In the genomic region with DNA sequence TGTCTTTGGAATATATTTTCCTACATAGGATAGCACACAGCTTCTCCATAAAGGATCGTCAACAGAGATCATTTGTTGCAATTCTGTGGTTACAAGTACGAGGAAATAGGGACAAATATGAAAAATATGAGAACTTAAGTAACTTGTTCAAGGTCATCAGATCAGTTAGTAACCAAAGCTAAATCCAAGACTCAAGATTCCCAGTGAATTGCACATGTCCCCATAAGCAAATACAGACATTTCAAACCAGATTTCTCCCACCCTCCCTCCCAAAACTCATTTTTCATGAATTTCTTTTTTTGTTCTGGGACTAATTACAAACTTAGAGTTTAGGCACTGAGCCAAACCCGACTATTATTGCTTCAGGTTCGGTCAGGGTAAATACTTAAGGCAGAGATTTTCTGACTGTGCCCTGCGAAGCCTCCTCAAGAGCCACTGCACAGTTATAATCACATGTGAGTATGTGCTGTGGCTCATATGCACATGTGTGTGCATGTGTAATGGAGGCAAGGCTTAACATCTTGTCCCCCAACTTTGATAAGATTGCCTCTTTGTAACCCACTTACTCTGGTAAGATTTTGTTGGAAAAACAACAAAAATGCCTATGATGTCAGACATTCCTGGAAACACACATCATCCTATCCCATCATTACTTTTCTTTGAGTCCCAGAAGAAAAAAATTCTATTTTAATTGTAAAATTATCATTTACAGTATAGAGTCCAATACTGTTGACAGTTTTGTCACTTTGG, we compare ENCODE assay signal across 32 cellular contexts.
DNase-seq lines count a peak whose midpoint lies in the region; ATAC-seq and TF ChIP-seq lines count a peak whose summit lies in the region.
"Had no signal": no experiment of that assay in that cellular context is flagged by ENCODE, and none has a peak within 500 bp of the region (broad histone marks: within the 10 kb centered on the region; RNA-seq: fewer than 3 reads in every experiment).

No MANE protein-coding gene starts in this region.

- DNase-seq in BJ (ENCODE audit: low read depth): peak; percentile 42
- peak; percentile 31 for DNase-seq in RPMI7951 (ENCODE audit: low read depth)
- DNase-seq in fibroblast of gingiva (ENCODE audit: low read depth): peak; percentile 83
- DNase-seq in mesenchymal stem cell: no peak
- DNase-seq in CD14-positive monocyte (ENCODE audit: low spot score): no peak
- no peak for DNase-seq in mucosa of descending colon
- DNase-seq in activated naive CD4-positive, alpha-beta T cell treated with anti-CD3 and anti-CD28 coated beads for 36 hours: no peak
- DNase-seq in activated T-cell treated with anti-CD3 and anti-CD28 coated beads, Interleukin-2, amount 50 U/mL, for 48 hours: no peak
- DNase-seq: activated CD4-positive, CD25-positive, alpha-beta regulatory T cell treated with anti-CD3 and anti-CD28 coated beads, Interleukin-2, amount 50 U/mL, for 72 hours; activated CD8-positive, alpha-beta T cell treated with anti-CD3 and anti-CD28 coated beads for 36 hours; activated effector memory CD4-positive, alpha-beta T cell treated with anti-CD3 and anti-CD28 coated beads, Interleukin-2, amount 50 U/mL, for 16 hours; activated T-cell treated with anti-CD3 and anti-CD28 coated beads for 4 hours; AML-193; dermis blood vessel endothelial cell; DMS53; foreskin keratinocyte; Karpas-422; left ventricle myocardium superior; MV-4-11; NCI-H1694; NCI-H2171 treated with DMSO at 0.1 percent for 48 hours; NCI-H524 treated with DMSO at 0.1 percent for 48 hours; NK-92 treated with Interleukin-12 subunit alpha and Interleukin-12 subunit beta, amount 100 ng/mL, for 24 hours; ovary; PC-9; SIG-M5; stimulated activated CD4-positive, alpha-beta T cell treated with anti-CD3 and anti-CD28 coated beads, Interleukin-4, amount 100 ng/mL, for 4 hours; stimulated activated naive CD4-positive, alpha-beta T cell treated with Interleukin-2 at 50 U/mL for 16 hours; T-helper 1 cell; tibial artery had no signal

- H3K14ac ChIP-seq in mesenchymal stem cell (ENCODE audit: low read length in 2 of 2): no peak overlapping the region

- H2AK5ac ChIP-seq in mesenchymal stem cell (ENCODE audit: low read length, severe bottlenecking): no peak overlapping the region

- no peak overlapping the region for H3K9ac ChIP-seq in mesenchymal stem cell (ENCODE audit: low read length)

- no peaks in the 10 kb centered on the region for H3K36me3 ChIP-seq in BJ (ENCODE audit: control insufficient read depth, insufficient read depth, low read length)
- H3K36me3 ChIP-seq in mesenchymal stem cell (ENCODE audit: control insufficient read depth in 1 of 2, insufficient read depth in 2 of 2, low read depth in 1 of 2, low read length in 2 of 2): no peaks in the 10 kb centered on the region
- no peaks in the 10 kb centered on the region for H3K36me3 ChIP-seq in mucosa of descending colon (ENCODE audit: low read depth)
- H3K36me3 ChIP-seq: ovary, right atrium auricular region, tibial artery had no signal

- H3K4me1 ChIP-seq in mesenchymal stem cell (ENCODE audit: control insufficient read depth, insufficient read depth, low read depth, low read length) (peaks cover 2% of the 10 kb centered on the region), mucosa of descending colon (ENCODE audit: low read depth) (no peaks in the 10 kb centered on the region)
- H3K4me1 ChIP-seq: foreskin keratinocyte, right atrium auricular region, tibial artery had no signal

- no peak overlapping the region for H3K4ac ChIP-seq in mesenchymal stem cell (ENCODE audit: low read depth in 1 of 2, low read length in 2 of 2)

- H3K23ac ChIP-seq in mesenchymal stem cell (ENCODE audit: low read length in 2 of 2): no peak overlapping the region

- intact Hi-C loops in CD14-positive monocyte (cut with micrococcal nuclease): no loop called here
- intact Hi-C loops in mucosa of descending colon (cut with DNase I, micrococcal nuclease): no loop called here
- intact Hi-C loops in activated naive CD4-positive, alpha-beta T cell treated with anti-CD3 and anti-CD28 coated beads for 36 hours (cut with micrococcal nuclease): no loop called here

- H4K91ac ChIP-seq in mesenchymal stem cell (ENCODE audit: low read length): no peak overlapping the region

- ATAC-seq in mucosa of descending colon: no peak
- ATAC-seq: activated CD8-positive, alpha-beta T cell treated with anti-CD3 and anti-CD28 coated beads for 36 hours; foreskin keratinocyte; left ventricle myocardium superior had no signal

- CTCF ChIA-PET in BJ (lab: Yijun Ruan, JAX): no interaction called here
- CTCF ChIA-PET in activated naive CD4-positive, alpha-beta T cell treated with anti-CD3 and anti-CD28 coated beads for 36 hours (lab: Charles Lee): no interaction called here

- H3K27me3 ChIP-seq in BJ (ENCODE audit: control insufficient read depth, insufficient read depth, low read length): no peaks in the 10 kb centered on the region; the same call in 1 of the 2 replicates
- no peaks in the 10 kb centered on the region for H3K27me3 ChIP-seq in mesenchymal stem cell (ENCODE audit: control insufficient read depth in 1 of 2, insufficient read depth in 1 of 2, low read length in 2 of 2)
- H3K27me3 ChIP-seq: foreskin keratinocyte, ovary, right atrium auricular region, tibial artery had no signal

- H3K4me3 ChIP-seq in BJ (ENCODE audit: low read depth, low read length): no peak overlapping the region
- no peak overlapping the region for H3K4me3 ChIP-seq in mesenchymal stem cell (ENCODE audit: insufficient read depth in 1 of 2, low read depth in 1 of 2, low read length in 2 of 2)
- no peak overlapping the region for H3K4me3 ChIP-seq in mucosa of descending colon
- H3K4me3 ChIP-seq: ovary, PC-9, right atrium auricular region, tibial artery had no signal

- no peak overlapping the region for H3K18ac ChIP-seq in mesenchymal stem cell (ENCODE audit: low read depth in 1 of 2, low read length in 2 of 2)

- TF ChIP-seq CTCF in BJ (IDR thresholded peaks at IDR 0.05; ENCODE audit: insufficient read depth, low read depth, low read length) (no peak), CD14-positive monocyte (IDR thresholded peaks at IDR 0.05) (no peak), mucosa of descending colon (IDR thresholded peaks at IDR 0.05) (no peak)

- peaks cover 0 to 2% (median 1%) of the 10 kb centered on the region in 3 donors for H3K27me3 Mint-ChIP-seq in CD14-positive monocyte (ENCODE audit: low read depth in 3 of 3)
- no peaks in the 10 kb centered on the region for H3K27me3 Mint-ChIP-seq in activated naive CD4-positive, alpha-beta T cell treated with anti-CD3 and anti-CD28 coated beads for 36 hours (ENCODE audit: low read depth)
- H3K27me3 Mint-ChIP-seq: activated CD8-positive, alpha-beta T cell treated with anti-CD3 and anti-CD28 coated beads for 36 hours had no signal

- H3K4me3 Mint-ChIP-seq in CD14-positive monocyte: no peak overlapping the region
- no peak overlapping the region for H3K4me3 Mint-ChIP-seq in activated naive CD4-positive, alpha-beta T cell treated with anti-CD3 and anti-CD28 coated beads for 36 hours
- H3K4me3 Mint-ChIP-seq: activated CD8-positive, alpha-beta T cell treated with anti-CD3 and anti-CD28 coated beads for 36 hours; nephron had no signal

- no peak overlapping the region for H2AFZ ChIP-seq in mesenchymal stem cell (ENCODE audit: low read depth, low read length)
- H2AFZ ChIP-seq: PC-9 had no signal

- no peaks in the 10 kb centered on the region for H3K36me3 Mint-ChIP-seq in CD14-positive monocyte
- no peaks in the 10 kb centered on the region for H3K36me3 Mint-ChIP-seq in activated naive CD4-positive, alpha-beta T cell treated with anti-CD3 and anti-CD28 coated beads for 36 hours (ENCODE audit: low read depth)

- H3K9me3 Mint-ChIP-seq in CD14-positive monocyte: peaks cover 0 to 5% (median 2%) of the 10 kb centered on the region in 7 donors
- peaks cover 3% of the 10 kb centered on the region for H3K9me3 Mint-ChIP-seq in activated naive CD4-positive, alpha-beta T cell treated with anti-CD3 and anti-CD28 coated beads for 36 hours

- no peak overlapping the region for H2BK120ac ChIP-seq in mesenchymal stem cell (ENCODE audit: low read depth, low read length)

- H2BK12ac ChIP-seq in mesenchymal stem cell (ENCODE audit: low read length in 2 of 2): no peak overlapping the region

- H2BK5ac ChIP-seq in mesenchymal stem cell (ENCODE audit: low read depth, low read length, poor library complexity, severe bottlenecking): peak overlapping the region; percentile 68

- WGBS in mesenchymal stem cell: 76% methylated on average over 5 of the region's 5 CpGs

- no peaks in the 10 kb centered on the region for H3K9me3 ChIP-seq in mesenchymal stem cell (ENCODE audit: control insufficient read depth, low read length)
- H3K9me3 ChIP-seq in mucosa of descending colon: no peaks in the 10 kb centered on the region
- H3K9me3 ChIP-seq: ovary, tibial artery had no signal

- H3K4me1 Mint-ChIP-seq in CD14-positive monocyte: peaks cover 50% of the 10 kb centered on the region
- H3K4me1 Mint-ChIP-seq in activated naive CD4-positive, alpha-beta T cell treated with anti-CD3 and anti-CD28 coated beads for 36 hours (ENCODE audit: low read depth): no peaks in the 10 kb centered on the region
- H3K4me1 Mint-ChIP-seq: nephron had no signal

- POLR2A ChIA-PET in BJ (lab: Charles Lee): no interaction called here

- H4K8ac ChIP-seq in mesenchymal stem cell (ENCODE audit: low read length): no peak overlapping the region

- no peak overlapping the region for H2BK15ac ChIP-seq in mesenchymal stem cell (ENCODE audit: low read depth, poor library complexity, severe bottlenecking)

- no peaks in the 10 kb centered on the region for H3K79me1 ChIP-seq in mesenchymal stem cell (replicated peaks; ENCODE audit: low read length, poor library complexity, severe bottlenecking)

- no peak overlapping the region for H3K27ac ChIP-seq in mesenchymal stem cell (ENCODE audit: low read length, poor library complexity, severe bottlenecking)
- H3K27ac ChIP-seq: foreskin keratinocyte, ovary, PC-9, right atrium auricular region, tibial artery had no signal

- H3K4me2 ChIP-seq in mesenchymal stem cell (ENCODE audit: low read length, poor library complexity, severe bottlenecking): no peak overlapping the region
- H3K4me2 ChIP-seq: PC-9 had no signal

- H3K27ac Mint-ChIP-seq in CD14-positive monocyte: no peak overlapping the region
- H3K27ac Mint-ChIP-seq in activated naive CD4-positive, alpha-beta T cell treated with anti-CD3 and anti-CD28 coated beads for 36 hours: no peak overlapping the region
- H3K27ac Mint-ChIP-seq: activated CD8-positive, alpha-beta T cell treated with anti-CD3 and anti-CD28 coated beads for 36 hours; nephron had no signal

Comparison
In these comparisons a context has a peak if more than half of its experiments do, and no peak if none do; other contexts are left out.
1. DNase-seq: peak in BJ (single experiment), RPMI7951 (single experiment) and fibroblast of gingiva (single experiment); none in mesenchymal stem cell (single experiment), CD14-positive monocyte (single experiment), mucosa of descending colon (0 of 3), activated naive CD4-positive, alpha-beta T cell treated with anti-CD3 and anti-CD28 coated beads for 36 hours (single experiment) and activated T-cell treated with anti-CD3 and anti-CD28 coated beads, Interleukin-2, amount 50 U/mL, for 48 hours (0 of 2).